12 cellular contexts compared by ENCODE assay signal in genomic region chr9:120918931-120919638, GRCh38. TPM values are rescaled to one million over a fixed set of nuclear protein-coding genes. Genes with fewer than 3 reads are reported as not detected.
DNase-seq lines count a peak whose midpoint lies in the region; ATAC-seq, FAIRE-seq and TF ChIP-seq lines count a peak whose summit lies in the region.
"Had no signal": no experiment of that assay in that cellular context is flagged by ENCODE, and none has a peak within 500 bp of the region (broad histone marks: within the 10 kb centered on the region; RNA-seq: fewer than 3 reads in every experiment).

No MANE protein-coding gene starts in this region.

- CTCF ChIA-PET in activated CD8-positive, alpha-beta T cell treated with anti-CD3 and anti-CD28 coated beads, Interleukin-2, amount 10 ng/mL, durations not matched to agents 7 days and 5 days (lab: Charles Lee): interaction anchor here (1.0 to 2.6 kb wide), 6 partner anchors 12 to 62 kb away, joined by 3 to 9 read pairs (median 4); no protein-coding TSS in a partner anchor
- CTCF ChIA-PET in WTC11 (lab: Charles Lee): interaction anchor here (1.0 kb wide), 2 partner anchors 50 to 62 kb away, joined by 3 to 6 read pairs; no protein-coding TSS in a partner anchor

- H3K4me3 ChIP-seq in GM06990 (replicated peaks; ENCODE audit: low read depth, low read length): peak overlapping the region; percentile 32; the same call in 1 of the 2 replicates
- no peak overlapping the region for H3K4me3 ChIP-seq in sigmoid colon
- H3K4me3 ChIP-seq in BE2C (ENCODE audit: low read depth, low read length): no peak overlapping the region
- H3K4me3 ChIP-seq: SJSA1 had no signal

- H3K27me3 ChIP-seq in GM06990 (replicated peaks; ENCODE audit: control insufficient read depth, insufficient read depth, low read length) (no peaks in the 10 kb centered on the region), sigmoid colon (no peaks in the 10 kb centered on the region), BE2C (no peaks in the 10 kb centered on the region)
- H3K27me3 ChIP-seq: SJSA1 had no signal

- no peaks in the 10 kb centered on the region for H3K27me3 Mint-ChIP-seq in activated CD8-positive, alpha-beta T cell treated with anti-CD3 and anti-CD28 coated beads, Interleukin-2, amount 10 ng/mL, durations not matched to agents 7 days and 5 days (ENCODE audit: low read depth)
- H3K27me3 Mint-ChIP-seq in WTC11 (ENCODE audit: low read depth): no peaks in the 10 kb centered on the region; the same call in 1 of the 2 replicates

- peak overlapping the region; percentile 95 for H3K27ac Mint-ChIP-seq in activated CD8-positive, alpha-beta T cell treated with anti-CD3 and anti-CD28 coated beads, Interleukin-2, amount 10 ng/mL, durations not matched to agents 7 days and 5 days
- no peak overlapping the region for H3K27ac Mint-ChIP-seq in WTC11

- H3K4me1 ChIP-seq in sigmoid colon: peaks cover 0 to 44% (median 33%) of the 10 kb centered on the region in 4 donors
- peaks cover 30% of the 10 kb centered on the region for H3K4me1 ChIP-seq in BE2C

- H3K36me3 ChIP-seq in GM06990 (ENCODE audit: control insufficient read depth, insufficient read depth, low read length) (peaks cover 53% of the 10 kb centered on the region), sigmoid colon (no peaks in the 10 kb centered on the region), BE2C (no peaks in the 10 kb centered on the region)
- H3K36me3 ChIP-seq: SJSA1 had no signal

- peak overlapping the region; percentile 69 to 78 (median 74) for H3K27ac ChIP-seq in sigmoid colon
- H3K27ac ChIP-seq: SJSA1 had no signal

- peaks cover 5% of the 10 kb centered on the region for H3K9me3 Mint-ChIP-seq in activated CD8-positive, alpha-beta T cell treated with anti-CD3 and anti-CD28 coated beads, Interleukin-2, amount 10 ng/mL, durations not matched to agents 7 days and 5 days (ENCODE audit: insufficient read depth)
- peaks cover 11% of the 10 kb centered on the region for H3K9me3 Mint-ChIP-seq in WTC11

- 85 to 87% methylated on average over 15 of the region's 15 CpGs for WGBS in sigmoid colon, 2 donors

- peak overlapping the region; percentile 36 for H3K4me3 Mint-ChIP-seq in activated CD8-positive, alpha-beta T cell treated with anti-CD3 and anti-CD28 coated beads, Interleukin-2, amount 10 ng/mL, durations not matched to agents 7 days and 5 days
- H3K4me3 Mint-ChIP-seq in WTC11: no peak overlapping the region

- TF ChIP-seq POLR2A in sigmoid colon (IDR thresholded peaks at IDR 0.05): no peak

- H3K9me3 ChIP-seq in sigmoid colon (no peaks in the 10 kb centered on the region), BE2C (no peaks in the 10 kb centered on the region)
- H3K9me3 ChIP-seq: SJSA1 had no signal

- no peak for DNase-seq in GM06990 (ENCODE audit: extremely low read depth, insufficient read length)
- no peak for DNase-seq in activated CD8-positive, alpha-beta T cell treated with anti-CD3 and anti-CD28 coated beads, Interleukin-2, amount 10 ng/mL, durations not matched to agents 7 days and 5 days
- peak; percentile 97 for DNase-seq in foreskin melanocyte
- DNase-seq in sigmoid colon: no peak
- DNase-seq in BE2C: no peak
- no peak for DNase-seq in WTC11 (ENCODE audit: low spot score)
- DNase-seq in D721Med (ENCODE audit: insufficient read length, low spot score): no peak
- DNase-seq: stimulated activated CD4-positive, alpha-beta T cell treated with anti-CD3 and anti-CD28 coated beads, Interleukin-1b, Interleukin-23, amount 100 ng/mL, for 48 hours had no signal

- TF ChIP-seq CTCF in GM06990 (IDR thresholded peaks at IDR 0.05; ENCODE audit: insufficient read depth, low read length, poor library complexity, severe bottlenecking) (no peak), sigmoid colon (IDR thresholded peaks at IDR 0.05) (no peak), BE2C (IDR thresholded peaks at IDR 0.05; ENCODE audit: low read depth, low read length) (no peak), WTC11 (IDR thresholded peaks at IDR 0.05) (no peak), D721Med (IDR thresholded peaks at IDR 0.05; ENCODE audit: insufficient read depth, missing control alignments) (no peak)

- intact Hi-C loops in sigmoid colon (cut with DNase I): no loop called here

- H3K4me1 Mint-ChIP-seq in activated CD8-positive, alpha-beta T cell treated with anti-CD3 and anti-CD28 coated beads, Interleukin-2, amount 10 ng/mL, durations not matched to agents 7 days and 5 days (ENCODE audit: low read depth): peaks cover 94% of the 10 kb centered on the region
- H3K4me1 Mint-ChIP-seq in WTC11: peaks cover 32% of the 10 kb centered on the region

- TF ChIP-seq EP300 in sigmoid colon (IDR thresholded peaks at IDR 0.05): no peak

- POLR2A ChIA-PET in activated CD8-positive, alpha-beta T cell treated with anti-CD3 and anti-CD28 coated beads, Interleukin-2, amount 10 ng/mL, durations not matched to agents 7 days and 5 days (lab: Charles Lee): interaction anchor here (0.6 to 15.6 kb wide), 8 partner anchors 8 to 125 kb away, joined by 3 to 344 read pairs (median 6); partner anchors contain the start of genes FBXW2 and PHF19
- POLR2A ChIA-PET in WTC11 (lab: Charles Lee): no interaction called here

- ATAC-seq in activated CD8-positive, alpha-beta T cell treated with anti-CD3 and anti-CD28 coated beads, Interleukin-2, amount 10 ng/mL, durations not matched to agents 7 days and 5 days: no peak
- ATAC-seq in WTC11 (no peak), HG02938 (IDR thresholded peaks at IDR 0.05; ENCODE audit: unreplicated experiment) (no peak)
- ATAC-seq: HCT116 had no signal

- FAIRE-seq in D721Med (lab: Jason Lieb, UNC): no peak
- FAIRE-seq: bronchial epithelial cell had no signal

- H3K36me3 Mint-ChIP-seq in activated CD8-positive, alpha-beta T cell treated with anti-CD3 and anti-CD28 coated beads, Interleukin-2, amount 10 ng/mL, durations not matched to agents 7 days and 5 days (ENCODE audit: low read depth): peaks cover 93% of the 10 kb centered on the region
- peaks cover 5% of the 10 kb centered on the region for H3K36me3 Mint-ChIP-seq in WTC11

TF ChIP-seq in WTC11, 78 proteins besides CTCF, POLR2A, EP300 and RAD21 (continues in another document):
- no peak for TF ChIP-seq ZNF281 (CRISPR knock-in tag; IDR thresholded peaks at IDR 0.05)
- TF ChIP-seq STAT6 (CRISPR knock-in tag; conservative IDR thresholded peaks at IDR 0.05; ENCODE audit: low read depth): no peak

RNA-seq across cellular contexts. Expression of gene TRAF1, which starts 7.5 kb away (rescaled TPM):
- total RNA-seq in activated CD8-positive, alpha-beta T cell treated with anti-CD3 and anti-CD28 coated beads, Interleukin-2, amount 10 ng/mL, durations not matched to agents 7 days and 5 days: 10 to 100 TPM; 51.6 to 52.9 TPM
- total RNA-seq in sigmoid colon (1 to 10 TPM; 4.4 to 8.0 (median 5.0) TPM), WTC11 (2021) (1.8 to 3.1 TPM (median 2.9 TPM) in 3 replicates)
- polyA plus RNA-seq in sigmoid colon: 10 to 100 TPM in 1 of 3 donors, under 1 TPM in 2; 0.46 to 10.0 (median 0.60) TPM
- polyA plus RNA-seq in BE2C (2012; ENCODE audit: insufficient read depth, insufficient read length, low read depth): 2.3 TPM

RNA-seq across cellular contexts. Expression of gene PHF19, which starts 42.1 kb away (rescaled TPM):
- 100 to 1,000 TPM; 273 to 290 TPM for total RNA-seq in activated CD8-positive, alpha-beta T cell treated with anti-CD3 and anti-CD28 coated beads, Interleukin-2, amount 10 ng/mL, durations not matched to agents 7 days and 5 days
- total RNA-seq in sigmoid colon (10 to 100 TPM; 22.5 to 32.7 (median 31.6) TPM), WTC11 (2021) (29.3 to 39.0 TPM (median 35.4 TPM) in 3 replicates)
- polyA plus RNA-seq in sigmoid colon: 10 to 100 TPM; 10.2 to 38.2 (median 10.6) TPM
- 49.6 TPM for polyA plus RNA-seq in BE2C (2012; ENCODE audit: insufficient read depth, insufficient read length, low read depth)

Comparison
In these comparisons a context has a peak if more than half of its experiments do, and no peak if none do; other contexts are left out.
1. RNA of gene TRAF1, which starts 7.5 kb away (total RNA-seq): 51.6 to 52.9 TPM in activated CD8-positive, alpha-beta T cell treated with anti-CD3 and anti-CD28 coated beads, Interleukin-2, amount 10 ng/mL, durations not matched to agents 7 days and 5 days; 4.4 to 8.0 TPM in sigmoid colon and 1.8 to 3.1 TPM in WTC11; every median in the first group is over 4 times any median in the second.